Comparison of ENCODE assay signal across 20 cellular contexts in the genomic region with DNA sequence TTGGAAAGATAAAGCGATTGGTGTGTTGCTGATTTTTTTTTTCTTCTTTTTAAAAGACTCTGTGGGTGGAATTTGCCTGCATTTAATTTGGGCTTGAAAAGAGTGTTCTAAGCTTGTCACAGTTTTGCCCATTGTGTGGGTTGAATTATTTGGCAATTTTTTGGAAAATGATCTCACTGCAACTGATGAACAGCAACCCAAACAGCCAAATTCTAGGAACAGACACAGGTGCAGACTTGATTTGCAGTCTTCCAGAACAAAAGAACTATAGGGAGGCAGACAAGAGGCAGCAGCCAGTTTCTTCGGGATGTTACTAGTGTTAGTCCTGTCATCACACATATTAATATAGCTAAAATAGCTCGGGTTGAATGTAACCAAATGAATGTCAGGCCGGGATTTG. TPM values are rescaled to one million over a fixed set of nuclear protein-coding genes. Genes with fewer than 3 reads are reported as not detected.
DNase-seq lines count a peak whose midpoint lies in the region; ATAC-seq lines count a peak whose summit lies in the region.
"Had no signal": no experiment of that assay in that cellular context is flagged by ENCODE, and none has a peak within 500 bp of the region (broad histone marks: within the 10 kb centered on the region; RNA-seq: fewer than 3 reads in every experiment).

No MANE protein-coding gene starts in this region.

- CTCF ChIA-PET in naive thymus-derived CD4-positive, alpha-beta T cell (lab: Charles Lee) = interaction anchor here (0.6 to 1.7 kb wide), 4 partner anchors 20 to 133 kb away, joined by 3 to 5 read pairs (median 3); no protein-coding TSS in a partner anchor
- CTCF ChIA-PET in activated CD4-positive, alpha-beta T cell treated with anti-CD3 and anti-CD28 coated beads, Interleukin-2, amount 10 ng/mL, durations not matched to agents 7 days and 5 days (lab: Charles Lee) = interaction anchor here (1.6 kb wide), 1 partner anchor 27 kb away, joined by 5 read pairs; no protein-coding TSS in a partner anchor

- POLR2A ChIA-PET in naive thymus-derived CD4-positive, alpha-beta T cell (lab: Charles Lee) = interaction anchor here (0.5 to 1.8 kb wide), 6 partner anchors 10 to 1168 kb away, joined by 3 to 6 read pairs (median 4); a partner anchor contains a TSS
- POLR2A ChIA-PET in activated CD4-positive, alpha-beta T cell treated with anti-CD3 and anti-CD28 coated beads, Interleukin-2, amount 10 ng/mL, durations not matched to agents 7 days and 5 days (lab: Charles Lee) = no interaction called here

- ATAC-seq in activated naive CD8-positive, alpha-beta T cell treated with anti-CD3 and anti-CD28 coated beads, Interleukin-2, amount 50 U/mL, for 24 hours = no peak
- ATAC-seq in naive thymus-derived CD4-positive, alpha-beta T cell = no peak
- ATAC-seq in GM21619 (IDR thresholded peaks at IDR 0.05; ENCODE audit: unreplicated experiment) = no peak
- no peak for ATAC-seq in HG03442 (IDR thresholded peaks at IDR 0.05; ENCODE audit: unreplicated experiment)
- ATAC-seq: HCT116 had no signal

- H3K4me3 Mint-ChIP-seq in activated naive CD8-positive, alpha-beta T cell = no peak overlapping the region
- no peak overlapping the region for H3K4me3 Mint-ChIP-seq in activated naive CD8-positive, alpha-beta T cell treated with anti-CD3 and anti-CD28 coated beads, Interleukin-2, amount 50 U/mL, for 24 hours
- H3K4me3 Mint-ChIP-seq in naive thymus-derived CD4-positive, alpha-beta T cell = peak overlapping the region in 1 of 10 donors; percentile 1
- H3K4me3 Mint-ChIP-seq in activated CD4-positive, alpha-beta T cell treated with anti-CD3 and anti-CD28 coated beads, Interleukin-2, amount 10 ng/mL, durations not matched to agents 7 days and 5 days = no peak overlapping the region
- H3K4me3 Mint-ChIP-seq: B cell, CD14-positive monocyte had no signal

- peak overlapping the region; percentile 70 for H3K27ac Mint-ChIP-seq in activated naive CD8-positive, alpha-beta T cell
- no peak overlapping the region for H3K27ac Mint-ChIP-seq in activated naive CD8-positive, alpha-beta T cell treated with anti-CD3 and anti-CD28 coated beads, Interleukin-2, amount 50 U/mL, for 24 hours
- H3K27ac Mint-ChIP-seq in naive thymus-derived CD4-positive, alpha-beta T cell = peak overlapping the region in 7 of 9 donors; percentile 32 to 70 (median 51)
- H3K27ac Mint-ChIP-seq in activated CD4-positive, alpha-beta T cell treated with anti-CD3 and anti-CD28 coated beads, Interleukin-2, amount 10 ng/mL, durations not matched to agents 7 days and 5 days = no peak overlapping the region
- H3K27ac Mint-ChIP-seq: B cell had no signal

- H3K27ac ChIP-seq in naive thymus-derived CD4-positive, alpha-beta T cell (ENCODE audit: low read depth, low read length) = no peak overlapping the region
- H3K27ac ChIP-seq: RWPE1 had no signal

- no peak for DNase-seq in activated naive CD8-positive, alpha-beta T cell treated with anti-CD3 and anti-CD28 coated beads, Interleukin-2, amount 50 U/mL, for 24 hours
- DNase-seq in NCI-H69 (lab: John Stamatoyannopoulos, UW) (peak; percentile 24), superior temporal gyrus (ENCODE audit: extremely low spot score) (peak; percentile 49)
- DNase-seq in naive thymus-derived CD4-positive, alpha-beta T cell = no peak
- no peak for DNase-seq in activated CD4-positive, alpha-beta T cell treated with anti-CD3 and anti-CD28 coated beads, Interleukin-2, amount 10 ng/mL, durations not matched to agents 7 days and 5 days
- DNase-seq: COR-L47; DMS79; Kasumi-1; NCI-H1417; NCI-H187; NK-92 treated with Interleukin-12 subunit alpha and Interleukin-12 subunit beta, amount 100 ng/mL, for 24 hours; SIG-M5; SK-N-SH had no signal

- no peaks in the 10 kb centered on the region for H3K27me3 Mint-ChIP-seq in activated naive CD8-positive, alpha-beta T cell
- H3K27me3 Mint-ChIP-seq in activated naive CD8-positive, alpha-beta T cell treated with anti-CD3 and anti-CD28 coated beads, Interleukin-2, amount 50 U/mL, for 24 hours = no peaks in the 10 kb centered on the region
- H3K27me3 Mint-ChIP-seq in naive thymus-derived CD4-positive, alpha-beta T cell = no peaks in the 10 kb centered on the region
- H3K27me3 Mint-ChIP-seq in activated CD4-positive, alpha-beta T cell treated with anti-CD3 and anti-CD28 coated beads, Interleukin-2, amount 10 ng/mL, durations not matched to agents 7 days and 5 days = no peaks in the 10 kb centered on the region
- H3K27me3 Mint-ChIP-seq: B cell had no signal

- intact Hi-C loops in naive thymus-derived CD4-positive, alpha-beta T cell (cut with micrococcal nuclease) = loop anchor here in 1 of 2 donors (10.0 kb wide), 1 partner anchor 312 kb away; no protein-coding TSS in a partner anchor

- H3K4me1 ChIP-seq in naive thymus-derived CD4-positive, alpha-beta T cell (ENCODE audit: control insufficient read depth in 2 of 2, insufficient read depth in 2 of 2, low read length in 2 of 2) = peaks cover 0 to 37% of the 10 kb centered on the region in 2 donors

- no peaks in the 10 kb centered on the region for H3K27me3 ChIP-seq in naive thymus-derived CD4-positive, alpha-beta T cell (ENCODE audit: control insufficient read depth in 2 of 2, insufficient read depth in 2 of 2, low read length in 2 of 2)

- H3K4me3 ChIP-seq in naive thymus-derived CD4-positive, alpha-beta T cell (ENCODE audit: low read length) = no peak overlapping the region

- H3K9me3 ChIP-seq in naive thymus-derived CD4-positive, alpha-beta T cell (ENCODE audit: control insufficient read depth in 2 of 3, low read length in 3 of 3) = no peaks in the 10 kb centered on the region
- H3K9me3 ChIP-seq: SK-N-SH had no signal

- H3K4me1 Mint-ChIP-seq in activated naive CD8-positive, alpha-beta T cell (ENCODE audit: low read depth) = peaks cover 57% of the 10 kb centered on the region
- H3K4me1 Mint-ChIP-seq in activated naive CD8-positive, alpha-beta T cell treated with anti-CD3 and anti-CD28 coated beads, Interleukin-2, amount 50 U/mL, for 24 hours = peaks cover 27% of the 10 kb centered on the region
- H3K4me1 Mint-ChIP-seq in naive thymus-derived CD4-positive, alpha-beta T cell = peaks cover 34 to 78% (median 61%) of the 10 kb centered on the region in 7 donors
- peaks cover 30% of the 10 kb centered on the region for H3K4me1 Mint-ChIP-seq in activated CD4-positive, alpha-beta T cell treated with anti-CD3 and anti-CD28 coated beads, Interleukin-2, amount 10 ng/mL, durations not matched to agents 7 days and 5 days
- H3K4me1 Mint-ChIP-seq: B cell, CD14-positive monocyte had no signal

- H3K9me3 Mint-ChIP-seq in activated naive CD8-positive, alpha-beta T cell (ENCODE audit: low read depth) = no peaks in the 10 kb centered on the region
- H3K9me3 Mint-ChIP-seq in activated naive CD8-positive, alpha-beta T cell treated with anti-CD3 and anti-CD28 coated beads, Interleukin-2, amount 50 U/mL, for 24 hours = no peaks in the 10 kb centered on the region
- no peaks in the 10 kb centered on the region for H3K9me3 Mint-ChIP-seq in naive thymus-derived CD4-positive, alpha-beta T cell
- H3K9me3 Mint-ChIP-seq in activated CD4-positive, alpha-beta T cell treated with anti-CD3 and anti-CD28 coated beads, Interleukin-2, amount 10 ng/mL, durations not matched to agents 7 days and 5 days = no peaks in the 10 kb centered on the region
- H3K9me3 Mint-ChIP-seq: CD14-positive monocyte had no signal

- peaks cover 0 to 19% (median 0%) of the 10 kb centered on the region in 3 experiments for H3K36me3 ChIP-seq in naive thymus-derived CD4-positive, alpha-beta T cell (ENCODE audit: control insufficient read depth in 2 of 3, insufficient read depth in 3 of 3, low read length in 3 of 3)

- H3K36me3 Mint-ChIP-seq in activated naive CD8-positive, alpha-beta T cell = peaks cover 2% of the 10 kb centered on the region
- H3K36me3 Mint-ChIP-seq in activated naive CD8-positive, alpha-beta T cell treated with anti-CD3 and anti-CD28 coated beads, Interleukin-2, amount 50 U/mL, for 24 hours (ENCODE audit: low read depth) = peaks cover 5% of the 10 kb centered on the region
- peaks cover 0 to 23% (median 11%) of the 10 kb centered on the region in 5 donors for H3K36me3 Mint-ChIP-seq in naive thymus-derived CD4-positive, alpha-beta T cell
- H3K36me3 Mint-ChIP-seq in activated CD4-positive, alpha-beta T cell treated with anti-CD3 and anti-CD28 coated beads, Interleukin-2, amount 10 ng/mL, durations not matched to agents 7 days and 5 days (ENCODE audit: low read depth) = peaks cover 44% of the 10 kb centered on the region

RNA-seq across cellular contexts. Expression of a gene that starts 40.5 kb away (rescaled TPM):
- 10 to 100 TPM in 4 of 5 experiments, 1 to 10 TPM in 1; 9.3 to 29.9 (median 23.6) TPM for total RNA-seq in naive thymus-derived CD4-positive, alpha-beta T cell
- 10 to 100 TPM; 63.1 to 85.8 TPM for polyA plus RNA-seq in naive thymus-derived CD4-positive, alpha-beta T cell
- total RNA-seq in activated CD4-positive, alpha-beta T cell treated with anti-CD3 and anti-CD28 coated beads, Interleukin-2, amount 10 ng/mL, durations not matched to agents 7 days and 5 days = 10 to 100 TPM; 25.7 to 31.5 TPM

Comparison
In these comparisons a context has a peak if more than half of its experiments do, and no peak if none do; other contexts are left out.
1. H3K27ac Mint-ChIP-seq: peak in activated naive CD8-positive, alpha-beta T cell (single experiment) and naive thymus-derived CD4-positive, alpha-beta T cell (7 of 9); none in activated naive CD8-positive, alpha-beta T cell treated with anti-CD3 and anti-CD28 coated beads, Interleukin-2, amount 50 U/mL, for 24 hours (single experiment) and activated CD4-positive, alpha-beta T cell treated with anti-CD3 and anti-CD28 coated beads, Interleukin-2, amount 10 ng/mL, durations not matched to agents 7 days and 5 days (single experiment).
2. DNase-seq: peak in NCI-H69 (single experiment) and superior temporal gyrus (single experiment); none in activated naive CD8-positive, alpha-beta T cell treated with anti-CD3 and anti-CD28 coated beads, Interleukin-2, amount 50 U/mL, for 24 hours (single experiment), naive thymus-derived CD4-positive, alpha-beta T cell (0 of 9) and activated CD4-positive, alpha-beta T cell treated with anti-CD3 and anti-CD28 coated beads, Interleukin-2, amount 10 ng/mL, durations not matched to agents 7 days and 5 days (single experiment).